Comparison of ENCODE assay signal across 8 cellular contexts in genomic region chr12:116274552-116275375, GRCh38. TPM values are rescaled to one million over a fixed set of nuclear protein-coding genes. Genes with fewer than 3 reads are reported as not detected.
DNase-seq lines count a peak whose midpoint lies in the region; ATAC-seq and TF ChIP-seq lines count a peak whose summit lies in the region.

No MANE protein-coding gene starts in this region.

- TF ChIP-seq CTCF in MM.1S (IDR thresholded peaks at IDR 0.05; ENCODE audit: low read length) (no peak), dorsolateral prefrontal cortex (IDR thresholded peaks at IDR 0.05 in 54 of 56, conservative IDR thresholded peaks at IDR 0.05 in 2 of 56; ENCODE audit: low read depth in 1 of 56, partially characterized antibody in 56 of 56) (peak in 1 of 56 donors; percentile 0), neural progenitor cell (IDR thresholded peaks at IDR 0.05) (no peak)

- H2AFZ ChIP-seq in MM.1S (ENCODE audit: low read length) (no peak overlapping the region), neural progenitor cell (replicated peaks) (no peak overlapping the region)

- peak overlapping the region; percentile 70 for H3K4me2 ChIP-seq in MM.1S (ENCODE audit: low read depth, low read length)
- peak overlapping the region; percentile 93 for H3K4me2 ChIP-seq in neural progenitor cell

- H3K4me1 Mint-ChIP-seq in CD8-positive, alpha-beta memory T cell: peaks cover 42 to 56% (median 53%) of the 10 kb centered on the region in 3 donors
- H3K4me1 Mint-ChIP-seq in neural progenitor cell: peaks cover 35% of the 10 kb centered on the region

- intact Hi-C loops in dorsolateral prefrontal cortex (cut with DNase I): loop anchor here (5.0 to 10.0 kb wide), 10 partner anchors 32 to 463 kb away; partner anchors contain the start of genes RNFT2 (in 1 of the 2) and SPRING1 (in 1 of the 2)
- intact Hi-C loops in aorta (cut with DNase I): loop anchor here (5.0 to 10.0 kb wide), 6 partner anchors 153 to 328 kb away; no protein-coding TSS in a partner anchor

- WGBS in aorta, 2 donors: 40 to 41% methylated on average over 5 of the region's 5 CpGs

- no peaks in the 10 kb centered on the region for H3K9me3 ChIP-seq in CD8-positive, alpha-beta memory T cell (ENCODE audit: low read length)
- H3K9me3 ChIP-seq in MM.1S (replicated peaks; ENCODE audit: insufficient read depth, low read length) (no peaks in the 10 kb centered on the region), neural progenitor cell (ENCODE audit: low read depth) (no peaks in the 10 kb centered on the region), aorta (ENCODE audit: control insufficient read depth, low read length) (no peaks in the 10 kb centered on the region)

- H3F3A ChIP-seq in MM.1S (ENCODE audit: insufficient read depth, low read length) (peaks cover 9% of the 10 kb centered on the region; the same call in 1 of the 2 replicates), neural progenitor cell (ENCODE audit: low read depth) (peaks cover 31% of the 10 kb centered on the region)

- peaks cover 0 to 3% of the 10 kb centered on the region in 2 donors for H3K27me3 Mint-ChIP-seq in CD8-positive, alpha-beta memory T cell
- H3K27me3 Mint-ChIP-seq in neural progenitor cell (ENCODE audit: insufficient read depth, low read depth): peaks cover 10% of the 10 kb centered on the region

- no peaks in the 10 kb centered on the region for H3K9me3 Mint-ChIP-seq in CD8-positive, alpha-beta memory T cell
- H3K9me3 Mint-ChIP-seq in neural progenitor cell: peaks cover 3% of the 10 kb centered on the region

- CTCF ChIA-PET in CD8-positive, alpha-beta memory T cell (lab: Charles Lee): no interaction called here

- H3K27me3 ChIP-seq in CD8-positive, alpha-beta memory T cell (ENCODE audit: insufficient read depth, low read length, poor library complexity, severe bottlenecking): no peaks in the 10 kb centered on the region
- H3K27me3 ChIP-seq in MM.1S (replicated peaks; ENCODE audit: insufficient read depth, low read length) (no peaks in the 10 kb centered on the region), dorsolateral prefrontal cortex (no peaks in the 10 kb centered on the region), neural progenitor cell (no peaks in the 10 kb centered on the region), aorta (ENCODE audit: control insufficient read depth in 1 of 2, insufficient read depth in 2 of 2, low read length in 1 of 2) (no peaks in the 10 kb centered on the region)

- no peak overlapping the region for H3K4me3 ChIP-seq in CD8-positive, alpha-beta memory T cell (ENCODE audit: low read length)
- H3K4me3 ChIP-seq in MM.1S (ENCODE audit: low read length): peak overlapping the region; percentile 75
- H3K4me3 ChIP-seq in dorsolateral prefrontal cortex: peak overlapping the region in 57 of 59 donors; percentile 0 to 92 (median 80)
- H3K4me3 ChIP-seq in neural progenitor cell: peak overlapping the region; percentile 97
- H3K4me3 ChIP-seq in aorta (ENCODE audit: low read length in 2 of 2): no peak overlapping the region

- H3K36me3 ChIP-seq in CD8-positive, alpha-beta memory T cell (ENCODE audit: insufficient read depth, low read length): no peaks in the 10 kb centered on the region
- H3K36me3 ChIP-seq in MM.1S (replicated peaks; ENCODE audit: insufficient read depth, low read length): no peaks in the 10 kb centered on the region
- no peaks in the 10 kb centered on the region for H3K36me3 ChIP-seq in neural progenitor cell
- H3K36me3 ChIP-seq in aorta (ENCODE audit: control insufficient read depth in 1 of 2, insufficient read depth in 2 of 2, low read length in 1 of 2): no peaks in the 10 kb centered on the region

- peak overlapping the region in 1 of 8 donors; percentile 35 for H3K27ac Mint-ChIP-seq in CD8-positive, alpha-beta memory T cell
- no peak overlapping the region for H3K27ac Mint-ChIP-seq in neural progenitor cell

- H3K9me2 ChIP-seq in MM.1S (replicated peaks; ENCODE audit: insufficient read depth, low read length): no peaks in the 10 kb centered on the region

- H3K9ac ChIP-seq in MM.1S (ENCODE audit: low read length) (peak overlapping the region; percentile 70; the same call in 1 of the 2 replicates), neural progenitor cell (no peak overlapping the region)

- no peak for DNase-seq in CD8-positive, alpha-beta memory T cell
- DNase-seq in MM.1S (no peak), dorsolateral prefrontal cortex (no peak), neural progenitor cell (ENCODE audit: low spot score) (no peak), hippocampal formation (lab: John Stamatoyannopoulos, UW) (no peak), NCI-H446 treated with DMSO at 0.1 percent for 48 hours (lab: John Stamatoyannopoulos, UW) (no peak), aorta (no peak)

- H3K27ac ChIP-seq in CD8-positive, alpha-beta memory T cell (ENCODE audit: low read depth, low read length): no peak overlapping the region
- H3K27ac ChIP-seq in MM.1S (ENCODE audit: low read length) (no peak overlapping the region), dorsolateral prefrontal cortex (no peak overlapping the region), neural progenitor cell (no peak overlapping the region), aorta (ENCODE audit: low read depth in 1 of 2, low read length in 2 of 2) (no peak overlapping the region)

- peak overlapping the region in 6 of 7 donors; percentile 33 to 98 (median 93) for H3K4me3 Mint-ChIP-seq in CD8-positive, alpha-beta memory T cell
- H3K4me3 Mint-ChIP-seq in neural progenitor cell: peak overlapping the region; percentile 94

- H3K4me1 ChIP-seq in CD8-positive, alpha-beta memory T cell (ENCODE audit: insufficient read depth, low read length): peaks cover 42% of the 10 kb centered on the region
- 0 out of 2 replicates have a peak, but pooled peaks cover 6% of the 10 kb centered on the region for H3K4me1 ChIP-seq in MM.1S (ENCODE audit: low read length)
- peaks cover 32% of the 10 kb centered on the region for H3K4me1 ChIP-seq in neural progenitor cell
- H3K4me1 ChIP-seq in aorta (ENCODE audit: control insufficient read depth in 1 of 2, insufficient read depth in 2 of 2, low read length in 2 of 2): no peaks in the 10 kb centered on the region

- POLR2A ChIA-PET in CD8-positive, alpha-beta memory T cell (lab: Charles Lee): interaction anchor here (0.6 kb wide), 1 partner anchor 119 kb away, joined by 4 read pairs; no protein-coding TSS in a partner anchor

- ATAC-seq in aorta (ENCODE audit: low FRiP score) (no peak), HG03108 (IDR thresholded peaks at IDR 0.05; ENCODE audit: unreplicated experiment) (no peak)

- peaks cover 72% of the 10 kb centered on the region for H3K79me2 ChIP-seq in MM.1S (ENCODE audit: low read length)
- peaks cover 72% of the 10 kb centered on the region for H3K79me2 ChIP-seq in neural progenitor cell (ENCODE audit: low read depth)

- peaks cover 15% of the 10 kb centered on the region for H4K20me1 ChIP-seq in MM.1S (ENCODE audit: insufficient read depth, low read length)
- H4K20me1 ChIP-seq in neural progenitor cell (ENCODE audit: low read depth): peaks cover 46% of the 10 kb centered on the region

- peaks cover 0 to 11% (median 1%) of the 10 kb centered on the region in 3 donors for H3K36me3 Mint-ChIP-seq in CD8-positive, alpha-beta memory T cell
- peaks cover 3% of the 10 kb centered on the region for H3K36me3 Mint-ChIP-seq in neural progenitor cell

RNA-seq across cellular contexts. Expression of gene MED13L, which starts 2.7 kb away (rescaled TPM):
- 10 to 100 TPM; 49.7 to 53.4 TPM for total RNA-seq in CD8-positive, alpha-beta memory T cell
- 6.6 TPM for polyA plus RNA-seq in CD8-positive, alpha-beta memory T cell
- total RNA-seq in dorsolateral prefrontal cortex: 100 to 1,000 TPM; 102 to 174 (median 140) TPM
- 122 and 149 TPM in 2 replicates for total RNA-seq in neural progenitor cell (ENCODE audit: low replicate concordance)
- total RNA-seq in aorta: 100 to 1,000 TPM; 198 to 215 TPM
- polyA plus RNA-seq in aorta: 10 to 100 TPM; 16.7 to 30.1 TPM

Comparison
In these comparisons a context has a peak if more than half of its experiments do, and no peak if none do; other contexts are left out.
1. H3K4me3 ChIP-seq: peak in MM.1S (single experiment), dorsolateral prefrontal cortex (57 of 59) and neural progenitor cell (single experiment); none in CD8-positive, alpha-beta memory T cell (single experiment) and aorta (0 of 2).